18 cellular contexts compared by ENCODE assay signal in genomic region chrX:69968956-69969355, GRCh38.
DNase-seq lines count a peak whose midpoint lies in the region; ATAC-seq and TF ChIP-seq lines count a peak whose summit lies in the region.
"Had no signal": no experiment of that assay in that cellular context is flagged by ENCODE, and none has a peak within 500 bp of the region (broad histone marks: within the 10 kb centered on the region; RNA-seq: fewer than 3 reads in every experiment).

No MANE protein-coding gene starts in this region.

- H3K9me3 ChIP-seq in PC-3 (ENCODE audit: low read length), result no peaks in the 10 kb centered on the region
- H3K9me3 ChIP-seq in right cardiac atrium (ENCODE audit: control insufficient read depth, low read length), result no peaks in the 10 kb centered on the region
- no peaks in the 10 kb centered on the region for H3K9me3 ChIP-seq in GM23248 (ENCODE audit: low read depth)
- H3K9me3 ChIP-seq: transverse colon had no signal

- intact Hi-C loops in PC-3 (cut with micrococcal nuclease), result no loop called here
- intact Hi-C loops in right cardiac atrium (cut with DNase I), result no loop called here

- H3K27me3 ChIP-seq in PC-3 (ENCODE audit: low read length) (no peaks in the 10 kb centered on the region), right cardiac atrium (ENCODE audit: control insufficient read depth, insufficient read depth) (no peaks in the 10 kb centered on the region), GM23248 (replicated peaks; ENCODE audit: insufficient read depth) (no peaks in the 10 kb centered on the region)
- H3K27me3 ChIP-seq: transverse colon had no signal

- peak overlapping the region; percentile 27; the same call in 1 of the 2 replicates for H3K27ac ChIP-seq in PC-3 (ENCODE audit: low read length)
- H3K27ac ChIP-seq in right cardiac atrium (ENCODE audit: low read length), result no peak overlapping the region
- no peak overlapping the region for H3K27ac ChIP-seq in GM23248
- H3K27ac ChIP-seq: KMS-11, RWPE1, transverse colon, VCaP had no signal

- H3K9ac ChIP-seq in PC-3 (ENCODE audit: low read length), result no peak overlapping the region
- H3K9ac ChIP-seq in GM23248, result no peak overlapping the region
- H3K9ac ChIP-seq: KMS-11 had no signal

- in situ Hi-C loops in GM23248 (cut with MboI), result no loop called here

- POLR2A ChIA-PET in PC-3 (lab: Charles Lee; ENCODE audit: unreplicated experiment), result no interaction called here

- ATAC-seq in PC-3 (no peak; the same call in 1 of the 2 replicates), right cardiac atrium (no peak), HG03280 (IDR thresholded peaks at IDR 0.05; ENCODE audit: unreplicated experiment) (no peak)

- WGBS in right cardiac atrium, result 23% methylated on average over 4 of the region's 4 CpGs
- 15 to 28% methylated on average over 4 of the region's 4 CpGs for WGBS in GM23248 (ENCODE audit: low coverage in 1 of 2, low lambda C conversion rate in 2 of 2, missing lambda C conversion rate in 2 of 2), 2 experiments

- H3K4me3 ChIP-seq in PC-3 (ENCODE audit: low read length) (no peak overlapping the region), right cardiac atrium (ENCODE audit: low read length) (no peak overlapping the region), GM23248 (no peak overlapping the region)
- H3K4me3 ChIP-seq: transverse colon had no signal

- no peak for TF ChIP-seq CTCF in PC-3 (conservative IDR thresholded peaks at IDR 0.05; ENCODE audit: low read depth, low read length)

- H4K20me1 ChIP-seq in PC-3 (ENCODE audit: low read length), result no peaks in the 10 kb centered on the region
- no peaks in the 10 kb centered on the region for H4K20me1 ChIP-seq in GM23248 (ENCODE audit: insufficient read depth)

- no peaks in the 10 kb centered on the region; the same call in 1 of the 2 replicates for H3K4me1 ChIP-seq in PC-3 (ENCODE audit: insufficient read depth, low read length)
- no peaks in the 10 kb centered on the region for H3K4me1 ChIP-seq in right cardiac atrium (ENCODE audit: control insufficient read depth, insufficient read depth, low read length)
- no peaks in the 10 kb centered on the region for H3K4me1 ChIP-seq in GM23248 (ENCODE audit: insufficient read depth)
- H3K4me1 ChIP-seq: transverse colon had no signal

- H3K36me3 ChIP-seq in PC-3 (ENCODE audit: low read depth, low read length) (no peaks in the 10 kb centered on the region), GM23248 (ENCODE audit: low read depth) (no peaks in the 10 kb centered on the region)
- H3K36me3 ChIP-seq: transverse colon had no signal

- H3K4me2 ChIP-seq in PC-3 (ENCODE audit: low read length) (no peak overlapping the region), GM23248 (ENCODE audit: unreplicated experiment) (no peak overlapping the region)
- H3K4me2 ChIP-seq: KMS-11 had no signal

- DNase-seq in COLO829 (ENCODE audit: low spot score) (peak; percentile 32), NCI-H1694 treated with DMSO at 0.1 percent for 48 hours (lab: John Stamatoyannopoulos, UW) (peak; percentile 56), PC-3 (no peak), right cardiac atrium (peak; percentile 11 to 55 (median 33)), GM23248 (no peak), NOMO-1 (lab: John Stamatoyannopoulos, UW; ENCODE audit: unreplicated experiment in 2 of 2) (no peak)
- DNase-seq: activated CD4-positive, alpha-beta T cell treated with anti-CD3 and anti-CD28 coated beads, Interleukin-2, amount 10 ng/mL, durations not matched to agents 24 days and 14 days; activated naive CD4-positive, alpha-beta T cell treated with anti-CD3 and anti-CD28 coated beads, Interleukin-2, amount 50 U/mL, for 16 hours; DMS79; mammary epithelial cell; NCI-H187 treated with DMSO at 0.1 percent for 48 hours; NCI-H345; stimulated activated CD8-positive, alpha-beta memory T cell treated with anti-CD3 and anti-CD28 coated beads, Interleukin-4, amount 100 ng/mL, for 48 hours; transverse colon had no signal

- BruUV-seq in PC-3 (replicated peaks; lab: Mats Ljungman, UMichigan), result no TSS peak

- H2AFZ ChIP-seq in PC-3 (ENCODE audit: low read length), result no peak overlapping the region
- H2AFZ ChIP-seq in GM23248, result no peak overlapping the region

- H3K9me2 ChIP-seq in PC-3 (replicated peaks; ENCODE audit: low read length) (no peaks in the 10 kb centered on the region), GM23248 (ENCODE audit: insufficient read depth) (no peaks in the 10 kb centered on the region)

- H3F3A ChIP-seq in PC-3 (ENCODE audit: low read length, unreplicated experiment) (no peaks in the 10 kb centered on the region), GM23248 (ENCODE audit: insufficient read depth) (no peaks in the 10 kb centered on the region)

- CTCF ChIA-PET in PC-3 (lab: Charles Lee), result no interaction called here

- H3K79me2 ChIP-seq in PC-3 (ENCODE audit: low read length) (no peaks in the 10 kb centered on the region), GM23248 (ENCODE audit: insufficient read depth) (no peaks in the 10 kb centered on the region)

Comparison
In these comparisons a context has a peak if more than half of its experiments do, and no peak if none do; other contexts are left out.
1. DNase-seq: peak in COLO829 (single experiment), NCI-H1694 treated with DMSO at 0.1 percent for 48 hours (single experiment) and right cardiac atrium (3 of 3); none in PC-3 (single experiment), GM23248 (single experiment) and NOMO-1 (0 of 2).